Comparison of ENCODE assay signal across 8 cellular contexts in genomic region chr7:3042861-3043489, GRCh38. TPM values are rescaled to one million over a fixed set of nuclear protein-coding genes. Genes with fewer than 3 reads are reported as not detected.
A peak's percentile ranks its signal among the peaks of the same experiment; 100 is the strongest.
DNase-seq lines count a peak whose midpoint lies in the region; ATAC-seq and TF ChIP-seq lines count a peak whose summit lies in the region.

No MANE protein-coding gene starts in this region.

- WGBS in thyroid gland, 2 donors, result 20 to 33% methylated on average over 12 to 15 of the region's 17 CpGs

- H3K36me3 ChIP-seq in thyroid gland, result no peaks in the 10 kb centered on the region

- TF ChIP-seq POLR2A in thyroid gland (IDR thresholded peaks at IDR 0.05), result no peak

- DNase-seq in activated CD8-positive, alpha-beta memory T cell treated with anti-CD3 and anti-CD28 coated beads, Interleukin-2, amount 10 ng/mL, durations not matched to agents 7 days and 5 days, result peak; percentile 88
- DNase-seq in stimulated activated CD8-positive, alpha-beta memory T cell treated with anti-CD3 and anti-CD28 coated beads, Interleukin-7, amount 100 ng/mL, for 48 hours (ENCODE audit: extremely low read depth in 1 of 2, low read depth in 1 of 2), result peak; percentile 51 to 82
- DNase-seq in NCI-H2196 (lab: John Stamatoyannopoulos, UW; ENCODE audit: unreplicated experiment) (no peak), NCI-H1694 (lab: John Stamatoyannopoulos, UW) (no peak), thyroid gland (no peak)

- H3K36me3 Mint-ChIP-seq in activated CD8-positive, alpha-beta memory T cell treated with anti-CD3 and anti-CD28 coated beads, Interleukin-2, amount 10 ng/mL, durations not matched to agents 7 days and 5 days, result peaks cover 37% of the 10 kb centered on the region

- peak overlapping the region; percentile 99 for H3K4me3 Mint-ChIP-seq in activated CD8-positive, alpha-beta memory T cell treated with anti-CD3 and anti-CD28 coated beads, Interleukin-2, amount 10 ng/mL, durations not matched to agents 7 days and 5 days

- no peak overlapping the region for H3K27ac ChIP-seq in thyroid gland

- TF ChIP-seq CTCF in thyroid gland (IDR thresholded peaks at IDR 0.05), result no peak

- H3K9me3 ChIP-seq in iPS-18c (ENCODE audit: control insufficient read depth, insufficient read depth, low read length) (no peaks in the 10 kb centered on the region), thyroid gland (no peaks in the 10 kb centered on the region)

- intact Hi-C loops in thyroid gland (cut with DNase I), result no loop called here

- CTCF ChIA-PET in activated CD8-positive, alpha-beta memory T cell treated with anti-CD3 and anti-CD28 coated beads, Interleukin-2, amount 10 ng/mL, durations not matched to agents 7 days and 5 days (lab: Charles Lee), result interaction anchor here (0.8 to 5.4 kb wide), 6 partner anchors 14 to 112 kb away, joined by 3 to 28 read pairs (median 4); no protein-coding TSS in a partner anchor

- no peaks in the 10 kb centered on the region for H3K27me3 Mint-ChIP-seq in activated CD8-positive, alpha-beta memory T cell treated with anti-CD3 and anti-CD28 coated beads, Interleukin-2, amount 10 ng/mL, durations not matched to agents 7 days and 5 days

- H3K4me1 Mint-ChIP-seq in activated CD8-positive, alpha-beta memory T cell treated with anti-CD3 and anti-CD28 coated beads, Interleukin-2, amount 10 ng/mL, durations not matched to agents 7 days and 5 days, result peaks cover 49% of the 10 kb centered on the region

- H3K9me3 Mint-ChIP-seq in activated CD8-positive, alpha-beta memory T cell treated with anti-CD3 and anti-CD28 coated beads, Interleukin-2, amount 10 ng/mL, durations not matched to agents 7 days and 5 days (ENCODE audit: low read depth), result no peaks in the 10 kb centered on the region

- no peaks in the 10 kb centered on the region for H3K4me1 ChIP-seq in thyroid gland

- ATAC-seq in GM19397 (IDR thresholded peaks at IDR 0.05; ENCODE audit: unreplicated experiment) (peak; percentile 68), HG03432 (IDR thresholded peaks at IDR 0.05; ENCODE audit: unreplicated experiment) (peak; percentile 75)
- ATAC-seq in activated CD8-positive, alpha-beta memory T cell treated with anti-CD3 and anti-CD28 coated beads, Interleukin-2, amount 10 ng/mL, durations not matched to agents 7 days and 5 days, result peak; percentile 82

- H3K27ac Mint-ChIP-seq in activated CD8-positive, alpha-beta memory T cell treated with anti-CD3 and anti-CD28 coated beads, Interleukin-2, amount 10 ng/mL, durations not matched to agents 7 days and 5 days, result peak overlapping the region; percentile 95

- H3K27me3 ChIP-seq in thyroid gland, result no peaks in the 10 kb centered on the region

- H3K4me3 ChIP-seq in iPS-18c (ENCODE audit: insufficient read depth, low read depth, low read length), result peak overlapping the region; percentile 50
- H3K4me3 ChIP-seq in thyroid gland (replicated peaks in 1 of 3), result no peak overlapping the region

RNA-seq across cellular contexts. Expression of gene CARD11, which starts 0.7 kb away (rescaled TPM):
- total RNA-seq in activated CD8-positive, alpha-beta memory T cell treated with anti-CD3 and anti-CD28 coated beads, Interleukin-2, amount 10 ng/mL, durations not matched to agents 7 days and 5 days, result 100 to 1,000 TPM; 136 to 196 TPM
- 1 to 10 TPM in 3 of 4 donors, under 1 TPM in 1; 0.45 to 7.7 (median 1.9) TPM for total RNA-seq in thyroid gland

Comparison
In these comparisons a context has a peak if more than half of its experiments do, and no peak if none do; other contexts are left out.
1. DNase-seq: peak in activated CD8-positive, alpha-beta memory T cell treated with anti-CD3 and anti-CD28 coated beads, Interleukin-2, amount 10 ng/mL, durations not matched to agents 7 days and 5 days (single experiment) and stimulated activated CD8-positive, alpha-beta memory T cell treated with anti-CD3 and anti-CD28 coated beads, Interleukin-7, amount 100 ng/mL, for 48 hours (2 of 2); none in NCI-H2196 (single experiment), NCI-H1694 (single experiment) and thyroid gland (0 of 2).
2. RNA of gene CARD11, which starts 0.7 kb away (total RNA-seq): 136 to 196 TPM in activated CD8-positive, alpha-beta memory T cell treated with anti-CD3 and anti-CD28 coated beads, Interleukin-2, amount 10 ng/mL, durations not matched to agents 7 days and 5 days; 0.45 to 7.7 TPM in thyroid gland; every median in the first group is over 10 times any median in the second.
3. Peak in every context shown above with its lines, with median percentiles within 50 percentile points of each other: ATAC-seq.